12 cellular contexts compared by ENCODE assay signal in the genomic region with DNA sequence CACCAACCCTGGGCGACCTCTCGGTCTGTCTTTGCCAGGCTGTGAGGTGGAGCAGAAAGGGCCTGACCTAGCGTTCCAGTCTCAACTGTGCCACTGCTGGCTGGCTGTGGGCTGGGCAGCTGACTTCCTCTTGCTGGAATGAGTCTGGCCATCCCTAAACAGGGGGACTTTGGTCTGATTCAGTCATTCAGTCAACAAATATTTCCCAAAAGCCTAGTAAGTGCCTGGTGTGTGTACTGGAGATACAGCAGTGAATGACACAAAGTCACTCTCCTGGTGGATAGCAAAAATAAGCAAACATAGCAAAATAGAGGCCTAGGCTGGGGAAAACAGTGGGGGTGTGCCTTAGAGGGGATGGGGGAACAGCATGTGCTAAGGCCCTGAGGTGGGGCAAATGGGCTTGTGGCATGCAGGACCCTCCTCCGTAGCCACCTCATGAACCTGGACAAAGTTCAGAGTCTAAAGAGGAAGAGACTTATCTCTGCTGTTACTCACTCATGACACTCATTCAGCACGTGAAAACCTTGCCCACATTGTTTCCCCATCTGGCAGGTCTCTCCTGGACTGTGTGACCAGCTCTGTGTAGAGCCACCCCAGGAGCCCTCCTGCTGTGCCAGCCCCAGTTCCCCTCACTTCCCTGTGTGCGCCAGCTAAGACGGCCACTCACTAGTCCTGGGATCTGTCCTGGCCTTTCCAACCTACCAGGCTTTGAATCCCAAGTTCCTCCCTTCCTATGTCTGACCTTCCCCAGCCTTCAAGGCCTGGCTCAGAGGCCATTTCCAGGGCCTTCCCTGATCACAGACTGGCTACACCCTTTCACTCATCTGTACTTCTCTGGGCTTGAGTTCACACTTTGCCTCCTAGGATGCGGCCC. TPM values are rescaled to one million over a fixed set of nuclear protein-coding genes. Genes with fewer than 3 reads are reported as not detected.
A peak's percentile ranks its signal among the peaks of the same experiment; 100 is the strongest.
DNase-seq lines count a peak whose midpoint lies in the region; ATAC-seq and TF ChIP-seq lines count a peak whose summit lies in the region.
"Had no signal": no experiment of that assay in that cellular context is flagged by ENCODE, and none has a peak within 500 bp of the region (broad histone marks: within the 10 kb centered on the region; RNA-seq: fewer than 3 reads in every experiment).

No MANE protein-coding gene starts in this region.

- H3K4me3 Mint-ChIP-seq in activated CD8-positive, alpha-beta T cell treated with anti-CD3 and anti-CD28 coated beads, Interleukin-2, amount 10 ng/mL, durations not matched to agents 7 days and 5 days = no peak overlapping the region
- H3K4me3 Mint-ChIP-seq: CD4-positive, alpha-beta memory T cell had no signal

- peaks cover 5% of the 10 kb centered on the region; the same call in 1 of the 2 replicates for H3K4me1 ChIP-seq in HEK293 (ENCODE audit: control insufficient read depth, insufficient read depth, low read length)
- peaks cover 0 to 17% of the 10 kb centered on the region in 2 donors for H3K4me1 ChIP-seq in lung (ENCODE audit: control insufficient read depth in 2 of 2, insufficient read depth in 2 of 2, low read length in 2 of 2)

- H3K36me3 ChIP-seq in HEK293 (ENCODE audit: control insufficient read depth in 2 of 2, insufficient read depth in 1 of 2, low read length in 2 of 2) (peaks cover 0 to 64% of the 10 kb centered on the region in 2 experiments), lung (ENCODE audit: control insufficient read depth in 2 of 2, insufficient read depth in 2 of 2, low read length in 2 of 2) (peaks cover 4 to 38% of the 10 kb centered on the region in 2 donors)

- no peak overlapping the region for H3K27ac ChIP-seq in HEK293 (ENCODE audit: extremely low read depth, low read depth, low read length)
- H3K27ac ChIP-seq in lung (ENCODE audit: low read depth in 1 of 2, low read length in 1 of 2) = peak overlapping the region; percentile 3 to 56

- POLR2A ChIA-PET in HEK293 (lab: Yijun Ruan, JAX) = interaction anchor here (0.7 kb wide), 1 partner anchor 11 kb away, joined by 3 read pairs; no protein-coding TSS in a partner anchor
- POLR2A ChIA-PET in activated CD8-positive, alpha-beta T cell treated with anti-CD3 and anti-CD28 coated beads, Interleukin-2, amount 10 ng/mL, durations not matched to agents 7 days and 5 days (lab: Charles Lee) = interaction anchor here (0.5 to 0.9 kb wide), 2 partner anchors 20 to 159 kb away, joined by 3 read pairs; no protein-coding TSS in a partner anchor

- CTCF ChIA-PET in HEK293 (lab: Yijun Ruan, JAX) = no interaction called here
- CTCF ChIA-PET in activated CD8-positive, alpha-beta T cell treated with anti-CD3 and anti-CD28 coated beads, Interleukin-2, amount 10 ng/mL, durations not matched to agents 7 days and 5 days (lab: Charles Lee) = interaction anchor here (1.0 kb wide), 1 partner anchor 226 kb away, joined by 3 read pairs; no protein-coding TSS in a partner anchor

- H3K9me3 ChIP-seq in HEK293 (ENCODE audit: control insufficient read depth, insufficient read depth, low read depth, low read length) (no peaks in the 10 kb centered on the region), lung (ENCODE audit: control insufficient read depth in 2 of 2, insufficient read depth in 1 of 2, low read length in 1 of 2) (no peaks in the 10 kb centered on the region)

- DNase-seq in A172 (ENCODE audit: low spot score) (peak; percentile 16), lung (ENCODE audit: low spot score) (no peak), NCI-H1436 (lab: John Stamatoyannopoulos, UW) (no peak), foreskin melanocyte (no peak)
- DNase-seq in activated CD8-positive, alpha-beta T cell treated with anti-CD3 and anti-CD28 coated beads, Interleukin-2, amount 10 ng/mL, durations not matched to agents 7 days and 5 days = no peak
- DNase-seq in central memory CD4-positive, alpha-beta T cell = no peak
- DNase-seq: CD4-positive, alpha-beta memory T cell; midbrain; NCI-H226 had no signal

- 75 to 80% methylated on average over 8 of the region's 8 CpGs for WGBS in lung, 2 donors

- peak overlapping the region; percentile 62 for H3K27ac Mint-ChIP-seq in activated CD8-positive, alpha-beta T cell treated with anti-CD3 and anti-CD28 coated beads, Interleukin-2, amount 10 ng/mL, durations not matched to agents 7 days and 5 days

- H3K4me1 Mint-ChIP-seq in activated CD8-positive, alpha-beta T cell treated with anti-CD3 and anti-CD28 coated beads, Interleukin-2, amount 10 ng/mL, durations not matched to agents 7 days and 5 days (ENCODE audit: low read depth) = peaks cover 26% of the 10 kb centered on the region

- TF ChIP-seq CTCF in HEK293 (tag by site-specific recombination; IDR thresholded peaks at IDR 0.05) = no peak
- TF ChIP-seq CTCF in lung (IDR thresholded peaks at IDR 0.05; ENCODE audit: control extremely low read depth, extremely low read depth) = no peak

- H3K27me3 ChIP-seq in lung (ENCODE audit: control insufficient read depth, insufficient read depth) = no peaks in the 10 kb centered on the region

- H3K4me3 ChIP-seq in HEK293 (ENCODE audit: low read depth, low read length) (no peak overlapping the region), lung (no peak overlapping the region)

- no peak for ATAC-seq in activated CD8-positive, alpha-beta T cell treated with anti-CD3 and anti-CD28 coated beads, Interleukin-2, amount 10 ng/mL, durations not matched to agents 7 days and 5 days
- ATAC-seq in lung (ENCODE audit: insufficient read depth, low FRiP score) (no peak), HG02798 (IDR thresholded peaks at IDR 0.05; ENCODE audit: poor library complexity, unreplicated experiment) (no peak)

- peaks cover 30% of the 10 kb centered on the region for H3K36me3 Mint-ChIP-seq in activated CD8-positive, alpha-beta T cell treated with anti-CD3 and anti-CD28 coated beads, Interleukin-2, amount 10 ng/mL, durations not matched to agents 7 days and 5 days (ENCODE audit: low read depth)

- no peaks in the 10 kb centered on the region for H3K27me3 Mint-ChIP-seq in activated CD8-positive, alpha-beta T cell treated with anti-CD3 and anti-CD28 coated beads, Interleukin-2, amount 10 ng/mL, durations not matched to agents 7 days and 5 days (ENCODE audit: low read depth)
- H3K27me3 Mint-ChIP-seq: CD4-positive, alpha-beta memory T cell had no signal

- no peaks in the 10 kb centered on the region for H3K9me3 Mint-ChIP-seq in activated CD8-positive, alpha-beta T cell treated with anti-CD3 and anti-CD28 coated beads, Interleukin-2, amount 10 ng/mL, durations not matched to agents 7 days and 5 days (ENCODE audit: insufficient read depth)
- H3K9me3 Mint-ChIP-seq: CD4-positive, alpha-beta memory T cell had no signal

TF ChIP-seq in HEK293, 187 proteins besides CTCF, POLR2A, EP300 and RAD21:
- TF ChIP-seq GLIS2 (tag by site-specific recombination; IDR thresholded peaks at IDR 0.05) (no peak), ZIC2 (tag by site-specific recombination; IDR thresholded peaks at IDR 0.05) (peak; percentile 41), GLIS1 (tag by site-specific recombination; IDR thresholded peaks at IDR 0.05) (peak; percentile 47), ZNF623 (tag by site-specific recombination; IDR thresholded peaks at IDR 0.05) (peak; percentile 85)
- TF ChIP-seq, protein P1, sequence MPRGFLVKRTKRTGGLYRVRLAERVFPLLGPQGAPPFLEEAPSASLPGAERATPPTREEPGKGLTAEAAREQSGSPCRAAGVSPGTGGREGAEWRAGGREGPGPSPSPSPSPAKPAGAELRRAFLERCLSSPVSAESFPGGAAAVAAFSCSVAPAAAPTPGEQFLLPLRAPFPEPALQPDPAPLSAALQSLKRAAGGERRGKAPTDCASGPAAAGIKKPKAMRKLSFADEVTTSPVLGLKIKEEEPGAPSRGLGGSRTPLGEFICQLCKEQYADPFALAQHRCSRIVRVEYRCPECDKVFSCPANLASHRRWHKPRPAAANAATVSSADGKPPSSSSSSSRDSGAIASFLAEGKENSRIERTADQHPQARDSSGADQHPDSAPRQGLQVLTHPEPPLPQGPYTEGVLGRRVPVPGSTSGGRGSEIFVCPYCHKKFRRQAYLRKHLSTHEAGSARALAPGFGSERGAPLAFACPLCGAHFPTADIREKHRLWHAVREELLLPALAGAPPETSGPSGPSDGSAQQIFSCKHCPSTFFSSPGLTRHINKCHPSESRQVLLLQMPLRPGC (tag by site-specific recombination; IDR thresholded peaks at IDR 0.05) = no peak

RNA-seq across cellular contexts. Expression of a gene that starts 4.7 kb away (rescaled TPM):
- 58.3 and 73.8 TPM in 2 replicates for total RNA-seq in A172 (2014; rRNA removed; shearing (Covaris generic))
- total RNA-seq in activated CD8-positive, alpha-beta T cell treated with anti-CD3 and anti-CD28 coated beads, Interleukin-2, amount 10 ng/mL, durations not matched to agents 7 days and 5 days = 100 to 1,000 TPM; 129 to 133 TPM
- 100 to 1,000 TPM in 1 of 2 donors, 10 to 100 TPM in 1; 94.6 to 130 TPM for total RNA-seq in lung
- polyA plus RNA-seq in lung = 100 to 1,000 TPM in 1 of 2 donors, 10 to 100 TPM in 1; 87.8 to 120 TPM

RNA-seq across cellular contexts. Expression of a gene that starts 5.5 kb away (rescaled TPM):
- total RNA-seq in A172 (2014; rRNA removed; shearing (Covaris generic)) = 152 and 187 TPM in 2 replicates
- 100 to 1,000 TPM; 136 to 144 TPM for total RNA-seq in activated CD8-positive, alpha-beta T cell treated with anti-CD3 and anti-CD28 coated beads, Interleukin-2, amount 10 ng/mL, durations not matched to agents 7 days and 5 days
- total RNA-seq in lung = 100 to 1,000 TPM in 1 of 2 donors, 10 to 100 TPM in 1; 76.3 to 193 TPM
- 100 to 1,000 TPM; 109 to 113 TPM for polyA plus RNA-seq in lung

RNA-seq across cellular contexts. Expression of a gene that starts 42.6 kb away (rescaled TPM):
- total RNA-seq in A172 (2014; rRNA removed; shearing (Covaris generic)) = 1.4 and 5.0 TPM in 2 replicates
- 1 to 10 TPM in 1 of 2 experiments, under 1 TPM in 1; 0.91 to 1.3 TPM for total RNA-seq in activated CD8-positive, alpha-beta T cell treated with anti-CD3 and anti-CD28 coated beads, Interleukin-2, amount 10 ng/mL, durations not matched to agents 7 days and 5 days
- 10 to 100 TPM in 1 of 2 donors, 1 to 10 TPM in 1; 8.9 to 17.9 TPM for total RNA-seq in lung
- 10 to 100 TPM in 1 of 2 donors, 1 to 10 TPM in 1; 4.4 to 13.3 TPM for polyA plus RNA-seq in lung

RNA-seq across cellular contexts. Expression of a gene that starts 52.7 kb away (rescaled TPM):
- 30.0 and 43.8 TPM in 2 replicates for total RNA-seq in A172 (2014; rRNA removed; shearing (Covaris generic))
- total RNA-seq in activated CD8-positive, alpha-beta T cell treated with anti-CD3 and anti-CD28 coated beads, Interleukin-2, amount 10 ng/mL, durations not matched to agents 7 days and 5 days = 10 to 100 TPM; 20.0 to 23.6 TPM
- 10 to 100 TPM; 31.8 to 69.7 TPM for total RNA-seq in lung
- polyA plus RNA-seq in lung = 100 to 1,000 TPM in 1 of 2 donors, 10 to 100 TPM in 1; 36.1 to 162 TPM

RNA-seq across cellular contexts. Expression of a gene that starts 55.1 kb away (rescaled TPM):
- total RNA-seq in A172 (2014; rRNA removed; shearing (Covaris generic)) = not detected in 2 replicates
- total RNA-seq in activated CD8-positive, alpha-beta T cell treated with anti-CD3 and anti-CD28 coated beads, Interleukin-2, amount 10 ng/mL, durations not matched to agents 7 days and 5 days = under 1 TPM; 0.24 to 0.31 TPM
- total RNA-seq in lung = 1 to 10 TPM; 2.1 to 4.0 TPM
- polyA plus RNA-seq in lung = 1 to 10 TPM in 1 of 2 donors, under 1 TPM in 1; 0.87 to 4.5 TPM
- total RNA-seq: activated CD8-positive, alpha-beta memory T cell treated with anti-CD3 and anti-CD28 coated beads for 36 hours had no signal
- polyA plus RNA-seq: CD4-positive, alpha-beta memory T cell had no signal
